ENCODE assay signal across 1 cellular context in the genomic region with DNA sequence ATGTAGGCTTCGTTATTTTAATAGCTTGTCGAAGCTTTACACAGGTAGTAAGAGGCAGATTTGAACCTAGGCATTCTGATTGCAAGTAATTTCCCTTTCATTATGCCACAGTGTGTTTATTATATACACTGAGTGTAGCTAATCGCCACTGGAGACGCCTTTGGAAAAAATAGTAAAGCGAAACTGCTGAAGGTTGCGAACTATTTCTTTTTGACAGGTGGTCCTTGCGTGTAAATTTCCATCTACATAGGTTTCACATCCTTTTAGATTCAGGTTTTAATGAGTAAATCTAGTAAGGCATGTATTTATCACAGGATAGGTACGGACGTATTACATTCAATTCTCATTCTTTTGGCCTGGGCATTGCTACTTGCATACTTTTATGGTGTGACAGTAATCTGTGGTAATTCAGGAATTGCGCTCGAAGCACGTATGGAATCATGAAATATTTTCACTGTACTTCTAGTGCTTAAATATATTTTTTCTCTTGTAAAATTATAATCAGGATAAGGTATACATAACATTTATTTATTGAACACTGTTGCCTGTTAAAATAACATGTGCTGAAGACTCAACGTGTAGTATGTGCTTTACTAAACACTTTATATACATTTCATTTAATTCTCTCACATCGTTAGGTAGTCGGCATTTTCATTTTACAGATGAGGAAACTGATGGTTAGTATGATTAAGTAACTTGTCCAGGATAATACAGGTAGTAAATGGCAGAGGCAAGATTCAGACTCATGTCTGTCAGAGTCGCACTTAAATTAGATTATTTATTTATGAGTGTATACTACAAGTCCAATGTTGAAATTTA.
A peak's percentile ranks its signal among the peaks of the same experiment; 100 is the strongest.
TF ChIP-seq lines count a peak whose summit lies in the region.

No MANE protein-coding gene starts in this region.

TF ChIP-seq in GM12878, 131 proteins besides CTCF, POLR2A, EP300 and RAD21 (continued from another document):
- TF ChIP-seq, protein P1, sequence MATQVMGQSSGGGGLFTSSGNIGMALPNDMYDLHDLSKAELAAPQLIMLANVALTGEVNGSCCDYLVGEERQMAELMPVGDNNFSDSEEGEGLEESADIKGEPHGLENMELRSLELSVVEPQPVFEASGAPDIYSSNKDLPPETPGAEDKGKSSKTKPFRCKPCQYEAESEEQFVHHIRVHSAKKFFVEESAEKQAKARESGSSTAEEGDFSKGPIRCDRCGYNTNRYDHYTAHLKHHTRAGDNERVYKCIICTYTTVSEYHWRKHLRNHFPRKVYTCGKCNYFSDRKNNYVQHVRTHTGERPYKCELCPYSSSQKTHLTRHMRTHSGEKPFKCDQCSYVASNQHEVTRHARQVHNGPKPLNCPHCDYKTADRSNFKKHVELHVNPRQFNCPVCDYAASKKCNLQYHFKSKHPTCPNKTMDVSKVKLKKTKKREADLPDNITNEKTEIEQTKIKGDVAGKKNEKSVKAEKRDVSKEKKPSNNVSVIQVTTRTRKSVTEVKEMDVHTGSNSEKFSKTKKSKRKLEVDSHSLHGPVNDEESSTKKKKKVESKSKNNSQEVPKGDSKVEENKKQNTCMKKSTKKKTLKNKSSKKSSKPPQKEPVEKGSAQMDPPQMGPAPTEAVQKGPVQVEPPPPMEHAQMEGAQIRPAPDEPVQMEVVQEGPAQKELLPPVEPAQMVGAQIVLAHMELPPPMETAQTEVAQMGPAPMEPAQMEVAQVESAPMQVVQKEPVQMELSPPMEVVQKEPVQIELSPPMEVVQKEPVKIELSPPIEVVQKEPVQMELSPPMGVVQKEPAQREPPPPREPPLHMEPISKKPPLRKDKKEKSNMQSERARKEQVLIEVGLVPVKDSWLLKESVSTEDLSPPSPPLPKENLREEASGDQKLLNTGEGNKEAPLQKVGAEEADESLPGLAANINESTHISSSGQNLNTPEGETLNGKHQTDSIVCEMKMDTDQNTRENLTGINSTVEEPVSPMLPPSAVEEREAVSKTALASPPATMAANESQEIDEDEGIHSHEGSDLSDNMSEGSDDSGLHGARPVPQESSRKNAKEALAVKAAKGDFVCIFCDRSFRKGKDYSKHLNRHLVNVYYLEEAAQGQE (IDR thresholded peaks at IDR 0.05; ENCODE audit: low read depth, low read length) = no peak
- no peak for TF ChIP-seq MEF2B (IDR thresholded peaks at IDR 0.05; ENCODE audit: partially characterized antibody, poor library complexity, severe bottlenecking)
- TF ChIP-seq HSF1 (IDR thresholded peaks at IDR 0.05; ENCODE audit: low read depth, low read length) = no peak
- TF ChIP-seq ZNF622 (IDR thresholded peaks at IDR 0.05) = no peak
- TF ChIP-seq NR2C1 (IDR thresholded peaks at IDR 0.05) = no peak
- TF ChIP-seq POLR2AphosphoS5 (IDR thresholded peaks at IDR 0.05; ENCODE audit: low read length) = no peak
- TF ChIP-seq HDAC2 (IDR thresholded peaks at IDR 0.05) = no peak
- TF ChIP-seq RUNX3 (IDR thresholded peaks at IDR 0.05; ENCODE audit: low read length) = peak; percentile 34
- no peak for TF ChIP-seq MYC (IDR thresholded peaks at IDR 0.05; ENCODE audit: insufficient read depth, insufficient read length, insufficient replicate concordance, low read length, severe bottlenecking)
- no peak for TF ChIP-seq ZNF274 (IDR thresholded peaks at IDR 0.05; ENCODE audit: insufficient read depth, insufficient read length)
- no peak for TF ChIP-seq RBBP5 (conservative IDR thresholded peaks at IDR 0.05)
- TF ChIP-seq TAF1 (IDR thresholded peaks at IDR 0.05; ENCODE audit: borderline replicate concordance, low read depth, low read length) = no peak
- no peak for TF ChIP-seq ETV6 (conservative IDR thresholded peaks at IDR 0.05 in 1 of 2, IDR thresholded peaks at IDR 0.05 in 1 of 2; ENCODE audit: borderline replicate concordance in 1 of 2, low read depth in 1 of 2)
- TF ChIP-seq PAX5 (IDR thresholded peaks at IDR 0.05; ENCODE audit: borderline replicate concordance, low read depth, low read length) = no peak
- TF ChIP-seq ATF7 (IDR thresholded peaks at IDR 0.05; ENCODE audit: low read depth) = no peak
- TF ChIP-seq CHD1 (IDR thresholded peaks at IDR 0.05; ENCODE audit: low read depth, low read length) = no peak
- no peak for TF ChIP-seq SMAD5 (IDR thresholded peaks at IDR 0.05; ENCODE audit: low read depth)
- no peak for TF ChIP-seq BRCA1 (IDR thresholded peaks at IDR 0.05; ENCODE audit: low read depth, low read length)
- TF ChIP-seq ZNF24 (IDR thresholded peaks at IDR 0.05) = no peak
- no peak for TF ChIP-seq NR2C2 (IDR thresholded peaks at IDR 0.05; ENCODE audit: borderline replicate concordance, control insufficient read depth, insufficient read length, low read depth)
- TF ChIP-seq, protein P2, sequence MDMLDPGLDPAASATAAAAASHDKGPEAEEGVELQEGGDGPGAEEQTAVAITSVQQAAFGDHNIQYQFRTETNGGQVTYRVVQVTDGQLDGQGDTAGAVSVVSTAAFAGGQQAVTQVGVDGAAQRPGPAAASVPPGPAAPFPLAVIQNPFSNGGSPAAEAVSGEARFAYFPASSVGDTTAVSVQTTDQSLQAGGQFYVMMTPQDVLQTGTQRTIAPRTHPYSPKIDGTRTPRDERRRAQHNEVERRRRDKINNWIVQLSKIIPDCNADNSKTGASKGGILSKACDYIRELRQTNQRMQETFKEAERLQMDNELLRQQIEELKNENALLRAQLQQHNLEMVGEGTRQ (IDR thresholded peaks at IDR 0.05; ENCODE audit: borderline replicate concordance, low read depth, low read length) = no peak
- no peak for TF ChIP-seq SREBF2 (IDR thresholded peaks at IDR 0.05; ENCODE audit: low read length)
- TF ChIP-seq YY1 (IDR thresholded peaks at IDR 0.05; ENCODE audit: low read depth, low read length) = no peak
- TF ChIP-seq ZNF592 (IDR thresholded peaks at IDR 0.05) = no peak
- TF ChIP-seq CREM (IDR thresholded peaks at IDR 0.05; ENCODE audit: low read depth) = no peak
